ENCODE assay signal across 19 cellular contexts in the genomic region with DNA sequence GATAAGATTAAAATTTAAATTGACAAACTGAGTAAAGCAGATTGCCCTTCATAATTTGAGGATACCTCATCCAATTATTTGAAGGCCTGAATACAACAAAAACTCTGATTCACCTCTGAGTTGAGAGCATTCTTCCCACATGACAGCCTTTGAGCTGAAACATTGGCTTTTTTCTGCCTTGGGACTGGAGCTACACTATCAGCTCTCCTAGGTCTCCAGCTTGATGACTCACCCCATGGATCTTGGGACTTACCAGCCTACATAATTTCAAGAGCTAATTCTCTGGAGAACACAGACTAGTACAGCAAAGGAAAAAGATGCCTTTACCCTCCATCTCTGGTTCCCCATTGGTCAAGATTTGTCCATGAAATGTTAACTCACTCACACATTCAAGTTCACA.
DNase-seq lines count a peak whose midpoint lies in the region; ATAC-seq and TF ChIP-seq lines count a peak whose summit lies in the region.
"Had no signal": no experiment of that assay in that cellular context is flagged by ENCODE, and none has a peak within 500 bp of the region (broad histone marks: within the 10 kb centered on the region; RNA-seq: fewer than 3 reads in every experiment).

No MANE protein-coding gene starts in this region.

- H3K4me3 ChIP-seq in A673 (ENCODE audit: low read depth, low read length, poor library complexity, severe bottlenecking) = no peak overlapping the region
- H3K4me3 ChIP-seq: A549, colonic mucosa, GM23338, K562, lung had no signal

- TF ChIP-seq CTCF in A673 (conservative IDR thresholded peaks at IDR 0.05; ENCODE audit: low read depth, low read length) = no peak

- H3K9me3 ChIP-seq in A673 (ENCODE audit: low read depth, low read length, poor library complexity, severe bottlenecking) = no peaks in the 10 kb centered on the region
- H3K9me3 ChIP-seq: A549, colonic mucosa had no signal

- POLR2A ChIA-PET in A673 (lab: Charles Lee; ENCODE audit: low non-redundant PET) = no interaction called here

- H3K4me1 ChIP-seq in A673 (ENCODE audit: insufficient read depth, low read length, poor library complexity, severe bottlenecking) = no peaks in the 10 kb centered on the region
- H3K4me1 ChIP-seq: A549, colonic mucosa had no signal

- H3K36me3 ChIP-seq in A673 (ENCODE audit: insufficient read depth, low read length, poor library complexity, severe bottlenecking) = no peaks in the 10 kb centered on the region
- H3K36me3 ChIP-seq: colonic mucosa had no signal

- CTCF ChIA-PET in A673 (lab: Charles Lee) = no interaction called here

- H3K27ac ChIP-seq in A673 (ENCODE audit: low read depth, low read length, poor library complexity, severe bottlenecking) = no peak overlapping the region
- H3K27ac ChIP-seq: A549, colonic mucosa had no signal

- BruUV-seq in A673 (replicated peaks; lab: Mats Ljungman, UMichigan) = no TSS peak

- in situ Hi-C loops in ACHN (cut with HindIII; ENCODE audit: low pct_ligation_motif_present, low pct_unique_long_range_greater_than_20kb, low sequenced_read_pairs) = no loop called here

- ATAC-seq in HG03354 (IDR thresholded peaks at IDR 0.05; ENCODE audit: poor library complexity, severe bottlenecking, unreplicated experiment) = no peak
- ATAC-seq: A549; activated naive CD8-positive, alpha-beta T cell treated with anti-CD3 and anti-CD28 coated beads, Interleukin-2, amount 50 U/mL, for 24 hours; activated T-cell treated with anti-CD3 and anti-CD28 coated beads, Interleukin-2, amount 50 U/mL, for 72 hours; esophagus mucosa; GM23338; K562 had no signal

- no peaks in the 10 kb centered on the region for H3K27me3 ChIP-seq in A673 (replicated peaks; ENCODE audit: insufficient read depth, low read depth, low read length, poor library complexity)
- H3K27me3 ChIP-seq: colonic mucosa had no signal

- intact Hi-C loops in A673 (cut with micrococcal nuclease; ENCODE audit: unreplicated experiment) = no loop called here

- DNase-seq in A673 (ENCODE audit: low spot score) = peak; percentile 11
- peak; percentile 71 for DNase-seq in HCEC 1CT
- DNase-seq in astrocyte of the hippocampus (ENCODE audit: low read depth, low spot score) = peak; percentile 69
- DNase-seq in hepatic stellate cell (ENCODE audit: low spot score) = peak; percentile 1
- DNase-seq in NCI-H524 treated with DMSO at 0.1 percent for 48 hours (lab: John Stamatoyannopoulos, UW) = no peak
- no peak for DNase-seq in dedifferentiated amniotic fluid mesenchymal stem cell (ENCODE audit: extremely low spot score)
- no peak for DNase-seq in ACHN
- DNase-seq: activated CD4-positive, alpha-beta T cell treated with anti-CD3 and anti-CD28 coated beads, Interleukin-2, amount 50 U/mL, for 4 hours; activated naive CD8-positive, alpha-beta T cell treated with anti-CD3 and anti-CD28 coated beads, Interleukin-2, amount 50 U/mL, for 24 hours; activated T-cell treated with anti-CD3 and anti-CD28 coated beads, Interleukin-2, amount 50 U/mL, for 72 hours; Calu3; colonic mucosa; NCI-H1417 had no signal

Comparison
In these comparisons a context has a peak if more than half of its experiments do, and no peak if none do; other contexts are left out.
1. DNase-seq: peak in A673 (single experiment), HCEC 1CT (single experiment), astrocyte of the hippocampus (single experiment) and hepatic stellate cell (single experiment); none in NCI-H524 treated with DMSO at 0.1 percent for 48 hours (single experiment), dedifferentiated amniotic fluid mesenchymal stem cell (single experiment) and ACHN (single experiment).